8 cellular contexts compared by ENCODE assay signal in genomic region chr4:51655-52277, GRCh38. TPM values are rescaled to one million over a fixed set of nuclear protein-coding genes. Genes with fewer than 3 reads are reported as not detected.
A peak's percentile ranks its signal among the peaks of the same experiment; 100 is the strongest.
DNase-seq lines count a peak whose midpoint lies in the region; ATAC-seq and TF ChIP-seq lines count a peak whose summit lies in the region.
"Not testable (repeated sequence)": the region's sequence is repeated elsewhere in the genome, so short reads cannot be mapped to it uniquely, and the experiment has no call there.

No MANE protein-coding gene starts in this region.

- POLR2A ChIA-PET in CD4-positive, alpha-beta T cell (lab: Charles Lee) = interaction anchor here (0.7 to 5.8 kb wide), 7 partner anchors 9 to 422 kb away, joined by 3 to 86 read pairs (median 5); partner anchors contain the start of genes ZNF141 and ZNF718
- POLR2A ChIA-PET in T-cell (lab: Charles Lee) = interaction anchor here in 1 of 2 donors (0.7 kb wide), 1 partner anchor 32 kb away, joined by 3 read pairs; no protein-coding TSS in a partner anchor
- POLR2A ChIA-PET in naive thymus-derived CD8-positive, alpha-beta T cell (lab: Charles Lee) = interaction anchor here (0.7 to 1.4 kb wide), 4 partner anchors 10 to 622 kb away, joined by 3 to 7 read pairs (median 4); partner anchors contain the start of genes ATP5ME, MYL5, ZNF141 and ZNF718

- peak in 3 of 10 experiments; percentile 2 to 29 (median 4) for DNase-seq in CD4-positive, alpha-beta T cell
- DNase-seq in T-cell = peak in 26 of 34 experiments; percentile 2 to 68 (median 23)
- DNase-seq in activated naive CD4-positive, alpha-beta T cell treated with anti-CD3 and anti-CD28 coated beads for 36 hours = peak; percentile 71
- peak in 9 of 10 donors; percentile 13 to 66 (median 44) for DNase-seq in naive thymus-derived CD8-positive, alpha-beta T cell

- H3K27me3 ChIP-seq in CD4-positive, alpha-beta T cell (ENCODE audit: control insufficient read depth, insufficient read depth, low read length) = not testable (repeated sequence)

- H3K4me3 Mint-ChIP-seq in CD4-positive, alpha-beta T cell; activated naive CD4-positive, alpha-beta T cell treated with anti-CD3 and anti-CD28 coated beads for 36 hours; naive thymus-derived CD8-positive, alpha-beta T cell: not testable (repeated sequence)
- peak overlapping the region in 1 of 3 donors; percentile 31 for H3K4me3 Mint-ChIP-seq in T-cell

- H3K27me3 Mint-ChIP-seq in CD4-positive, alpha-beta T cell; T-cell; activated naive CD4-positive, alpha-beta T cell treated with anti-CD3 and anti-CD28 coated beads for 36 hours (ENCODE audit: low read depth); naive thymus-derived CD8-positive, alpha-beta T cell: not testable (repeated sequence)

- not testable (repeated sequence) for TF ChIP-seq CTCF in CD4-positive, alpha-beta T cell (IDR thresholded peaks at IDR 0.05)

- CTCF ChIA-PET in CD4-positive, alpha-beta T cell (lab: Charles Lee) = interaction anchor here (1.2 to 1.3 kb wide), 2 partner anchors 8 to 10 kb away, joined by 3 to 4 read pairs; no protein-coding TSS in a partner anchor
- CTCF ChIA-PET in T-cell (lab: Charles Lee) = not testable (repeated sequence)
- CTCF ChIA-PET in activated naive CD4-positive, alpha-beta T cell treated with anti-CD3 and anti-CD28 coated beads for 36 hours (lab: Charles Lee) = interaction anchor here (0.6 to 1.3 kb wide), 2 partner anchors 24 to 306 kb away, joined by 4 to 6 read pairs; no protein-coding TSS in a partner anchor

- H3K36me3 Mint-ChIP-seq in CD4-positive, alpha-beta T cell (ENCODE audit: low read depth); T-cell; activated naive CD4-positive, alpha-beta T cell treated with anti-CD3 and anti-CD28 coated beads for 36 hours (ENCODE audit: low read depth); naive thymus-derived CD8-positive, alpha-beta T cell: not testable (repeated sequence)

- not testable (repeated sequence) for H3K4me1 Mint-ChIP-seq in CD4-positive, alpha-beta T cell (ENCODE audit: low read depth); T-cell; activated naive CD4-positive, alpha-beta T cell treated with anti-CD3 and anti-CD28 coated beads for 36 hours (ENCODE audit: low read depth); naive thymus-derived CD8-positive, alpha-beta T cell

- intact Hi-C loops in CD4-positive, alpha-beta T cell (cut with DNase I, micrococcal nuclease); activated naive CD4-positive, alpha-beta T cell treated with anti-CD3 and anti-CD28 coated beads for 36 hours (cut with micrococcal nuclease): not testable (repeated sequence)

- not testable (repeated sequence) for H3K27ac Mint-ChIP-seq in CD4-positive, alpha-beta T cell; T-cell; activated naive CD4-positive, alpha-beta T cell treated with anti-CD3 and anti-CD28 coated beads for 36 hours; naive thymus-derived CD8-positive, alpha-beta T cell

- peak; percentile 56 for ATAC-seq in CD4-positive, alpha-beta T cell (ENCODE audit: poor library complexity)
- peak; percentile 63 for ATAC-seq in GM19023 (IDR thresholded peaks at IDR 0.05; ENCODE audit: unreplicated experiment)
- peak; percentile 77 for ATAC-seq in GM21576 (IDR thresholded peaks at IDR 0.05; ENCODE audit: unreplicated experiment)
- ATAC-seq in HG02938 (IDR thresholded peaks at IDR 0.05; ENCODE audit: unreplicated experiment) = peak; percentile 70
- peak; percentile 73 for ATAC-seq in HG03354 (IDR thresholded peaks at IDR 0.05; ENCODE audit: poor library complexity, severe bottlenecking, unreplicated experiment)
- ATAC-seq in T-cell (replicated peaks in 1 of 4) = peak; percentile 42 to 85 (median 59)
- peak; percentile 60 to 74 for ATAC-seq in naive thymus-derived CD8-positive, alpha-beta T cell

- not testable (repeated sequence) for H3K27ac ChIP-seq in CD4-positive, alpha-beta T cell (ENCODE audit: low read depth, low read length)

- H3K9me3 Mint-ChIP-seq in CD4-positive, alpha-beta T cell; T-cell; activated naive CD4-positive, alpha-beta T cell treated with anti-CD3 and anti-CD28 coated beads for 36 hours; naive thymus-derived CD8-positive, alpha-beta T cell: not testable (repeated sequence)

- not testable (repeated sequence) for H3K9me3 ChIP-seq in CD4-positive, alpha-beta T cell (ENCODE audit: control insufficient read depth, low read length)

RNA-seq across cellular contexts. Expression of gene ZNF595, which starts 1.4 kb away (rescaled TPM):
- 10 to 100 TPM; 16.0 to 16.3 TPM for total RNA-seq in CD4-positive, alpha-beta T cell
- 1 to 10 TPM; 1.1 to 9.2 (median 2.1) TPM for total RNA-seq in T-cell
- 1 to 10 TPM; 7.6 to 9.2 TPM for total RNA-seq in activated naive CD4-positive, alpha-beta T cell treated with anti-CD3 and anti-CD28 coated beads for 36 hours
- 10 to 100 TPM; 19.9 to 20.6 TPM for total RNA-seq in naive thymus-derived CD8-positive, alpha-beta T cell
- 10 to 100 TPM in 2 of 3 donors, 1 to 10 TPM in 1; 1.9 to 17.0 (median 15.0) TPM for polyA plus RNA-seq in naive thymus-derived CD8-positive, alpha-beta T cell
